In genomic region chr14:40601063-40601462, GRCh38 we compare ENCODE assay signal across 28 cellular contexts.
"Had no signal": no experiment of that assay in that cellular context is flagged by ENCODE, and none has a peak within 500 bp of the region (broad histone marks: within the 10 kb centered on the region; RNA-seq: fewer than 3 reads in every experiment).

No MANE protein-coding gene starts in this region.

- DNase-seq: stimulated activated CD4-positive, alpha-beta T cell treated with anti-CD3 and anti-CD28 coated beads, Interleukin-2, amount 100 ng/mL, for 48 hours; stimulated activated CD4-positive, alpha-beta T cell treated with anti-CD3 and anti-CD28 coated beads, Interleukin-4, amount 100 ng/mL, for 1 hour; stimulated activated CD4-positive, alpha-beta T cell treated with anti-CD3 and anti-CD28 coated beads, Interleukin-4, amount 100 ng/mL, for 24 hours; stimulated activated CD4-positive, alpha-beta T cell treated with anti-CD3 and anti-CD28 coated beads, Interleukin-4, amount 100 ng/mL, for 4 hours; stimulated activated CD8-positive, alpha-beta memory T cell treated with anti-CD3 and anti-CD28 coated beads, Interleukin-4, amount 100 ng/mL, for 48 hours; stimulated activated naive B cell treated with anti-CD40 and anti-IgM and Interleukin-4, amounts not matched to agents 10 μg/mL and 1 μg/mL and 100 μg/mL, for 72 hours; stimulated activated naive CD4-positive, alpha-beta T cell; stimulated activated naive CD4-positive, alpha-beta T cell treated with Interleukin-2 at 50 U/mL for 16 hours; stimulated activated naive CD8-positive, alpha-beta T cell treated with anti-CD3 and anti-CD28 coated beads, Interleukin-15, amount 100 ng/mL, for 72 hours; stimulated activated naive CD8-positive, alpha-beta T cell treated with anti-CD3 and anti-CD28 coated beads, Interleukin-15, Interleukin-2, amounts not matched to agents 100 U/mL and 50 U/mL, for 24 hours; stomach; substantia nigra; testis; thyroid gland; tibial artery; transverse colon; trophoblast cell; upper lobe of left lung; upper lobe of right lung; uterus had no signal

- H3K36me3 Mint-ChIP-seq: stimulated activated effector memory CD8-positive, alpha-beta T cell treated with anti-CD3 and anti-CD28 coated beads, Interleukin-12 subunit alpha, Interleukin-12 subunit beta, amount 100 ng/mL, for 72 hours; stimulated activated memory B cell treated with anti-CD40 and anti-IgM and Interleukin-4, amounts not matched to agents 10 μg/mL and 1 μg/mL and 100 μg/mL, for 72 hours; stimulated activated naive B cell treated with anti-CD40 and anti-IgM and Interleukin-4, amounts not matched to agents 10 μg/mL and 1 μg/mL and 100 μg/mL, for 72 hours; type B pancreatic cell had no signal

- H3K27ac ChIP-seq: stomach, suprapubic skin, testis, thoracic aorta, thyroid gland, tibial artery, tibial nerve, transverse colon, upper lobe of left lung, upper lobe of right lung, uterus, vagina had no signal

- H3K27ac Mint-ChIP-seq: stimulated activated effector memory CD8-positive, alpha-beta T cell treated with anti-CD3 and anti-CD28 coated beads, Interleukin-12 subunit alpha, Interleukin-12 subunit beta, amount 100 ng/mL, for 72 hours; stimulated activated memory B cell treated with anti-CD40 and anti-IgM and Interleukin-4, amounts not matched to agents 10 μg/mL and 1 μg/mL and 100 μg/mL, for 72 hours; stimulated activated naive B cell treated with anti-CD40 and anti-IgM and Interleukin-4, amounts not matched to agents 10 μg/mL and 1 μg/mL and 100 μg/mL, for 72 hours; stimulated activated naive CD8-positive, alpha-beta T cell treated with anti-CD3 and anti-CD28 coated beads, Interleukin-15, amount 100 ng/mL, for 72 hours; stimulated activated naive CD8-positive, alpha-beta T cell treated with anti-CD3 and anti-CD28 coated beads, Interleukin-15, Interleukin-2, amounts not matched to agents 100 ng/mL and 50 ng/mL, for 24 hours; type B pancreatic cell had no signal

- H3K4me1 Mint-ChIP-seq: stimulated activated effector memory CD8-positive, alpha-beta T cell treated with anti-CD3 and anti-CD28 coated beads, Interleukin-12 subunit alpha, Interleukin-12 subunit beta, amount 100 ng/mL, for 72 hours; stimulated activated memory B cell treated with anti-CD40 and anti-IgM and Interleukin-4, amounts not matched to agents 10 μg/mL and 1 μg/mL and 100 μg/mL, for 72 hours; stimulated activated naive B cell treated with anti-CD40 and anti-IgM and Interleukin-4, amounts not matched to agents 10 μg/mL and 1 μg/mL and 100 μg/mL, for 72 hours; stimulated activated naive CD8-positive, alpha-beta T cell treated with anti-CD3 and anti-CD28 coated beads, Interleukin-15, amount 100 ng/mL, for 72 hours had no signal

- H3K9me3 ChIP-seq: stomach, suprapubic skin, testis, thoracic aorta, thyroid gland, tibial artery, tibial nerve, upper lobe of left lung, upper lobe of right lung, uterus, vagina had no signal

- H3K36me3 ChIP-seq: stomach, suprapubic skin, thoracic aorta, thyroid gland, tibial artery, tibial nerve, transverse colon, upper lobe of left lung, upper lobe of right lung, uterus, vagina had no signal

- H3K27me3 Mint-ChIP-seq: stimulated activated memory B cell treated with anti-CD40 and anti-IgM and Interleukin-4, amounts not matched to agents 10 μg/mL and 1 μg/mL and 100 μg/mL, for 72 hours; stimulated activated naive B cell treated with anti-CD40 and anti-IgM and Interleukin-4, amounts not matched to agents 10 μg/mL and 1 μg/mL and 100 μg/mL, for 72 hours; stimulated activated naive CD8-positive, alpha-beta T cell treated with anti-CD3 and anti-CD28 coated beads, Interleukin-15, amount 100 ng/mL, for 72 hours; stimulated activated naive CD8-positive, alpha-beta T cell treated with anti-CD3 and anti-CD28 coated beads, Interleukin-15, Interleukin-2, amounts not matched to agents 100 ng/mL and 50 ng/mL, for 24 hours; type B pancreatic cell had no signal

- H3K27me3 ChIP-seq: stomach, suprapubic skin, testis, thyroid gland, tibial artery, tibial nerve, transverse colon, upper lobe of left lung, upper lobe of right lung, uterus, vagina had no signal

- H3K4me3 Mint-ChIP-seq: stimulated activated effector memory CD8-positive, alpha-beta T cell treated with anti-CD3 and anti-CD28 coated beads, Interleukin-12 subunit alpha, Interleukin-12 subunit beta, amount 100 ng/mL, for 72 hours; stimulated activated memory B cell treated with anti-CD40 and anti-IgM and Interleukin-4, amounts not matched to agents 10 μg/mL and 1 μg/mL and 100 μg/mL, for 72 hours; stimulated activated naive B cell treated with anti-CD40 and anti-IgM and Interleukin-4, amounts not matched to agents 10 μg/mL and 1 μg/mL and 100 μg/mL, for 72 hours; stimulated activated naive CD8-positive, alpha-beta T cell treated with anti-CD3 and anti-CD28 coated beads, Interleukin-15, amount 100 ng/mL, for 72 hours; stimulated activated naive CD8-positive, alpha-beta T cell treated with anti-CD3 and anti-CD28 coated beads, Interleukin-15, Interleukin-2, amounts not matched to agents 100 ng/mL and 50 ng/mL, for 24 hours; type B pancreatic cell had no signal

- H3K4me3 ChIP-seq: stomach, suprapubic skin, testis, thoracic aorta, thyroid gland, tibial artery, tibial nerve, transverse colon, upper lobe of left lung, upper lobe of right lung, uterus, vagina had no signal

- H3K9me3 Mint-ChIP-seq: stimulated activated naive B cell treated with anti-CD40 and anti-IgM and Interleukin-4, amounts not matched to agents 10 μg/mL and 1 μg/mL and 100 μg/mL, for 72 hours; stimulated activated naive CD8-positive, alpha-beta T cell treated with anti-CD3 and anti-CD28 coated beads, Interleukin-15, amount 100 ng/mL, for 72 hours; stimulated activated naive CD8-positive, alpha-beta T cell treated with anti-CD3 and anti-CD28 coated beads, Interleukin-15, Interleukin-2, amounts not matched to agents 100 ng/mL and 50 ng/mL, for 24 hours; type B pancreatic cell had no signal
